ENCODE assay signal across 15 cellular contexts in genomic region chr20:32191873-32192272, GRCh38. TPM values are rescaled to one million over a fixed set of nuclear protein-coding genes. Genes with fewer than 3 reads are reported as not detected.
A peak's percentile ranks its signal among the peaks of the same experiment; 100 is the strongest.
DNase-seq lines count a peak whose midpoint lies in the region; ATAC-seq and TF ChIP-seq lines count a peak whose summit lies in the region.
"Had no signal": no experiment of that assay in that cellular context is flagged by ENCODE, and none has a peak within 500 bp of the region (broad histone marks: within the 10 kb centered on the region; RNA-seq: fewer than 3 reads in every experiment).

No MANE protein-coding gene starts in this region.

- no peaks in the 10 kb centered on the region for H4K20me1 ChIP-seq in GM23248 (ENCODE audit: insufficient read depth)

- H3K9me3 ChIP-seq in CD4-positive, alpha-beta T cell (ENCODE audit: control insufficient read depth, low read length) = no peaks in the 10 kb centered on the region
- no peaks in the 10 kb centered on the region for H3K9me3 ChIP-seq in GM23248 (ENCODE audit: low read depth)
- H3K9me3 ChIP-seq: BLaER1 had no signal

- no peaks in the 10 kb centered on the region for H3K27me3 Mint-ChIP-seq in CD4-positive, alpha-beta T cell
- H3K27me3 Mint-ChIP-seq in nephron progenitor cell (ENCODE audit: low read depth, poor library complexity) = peaks cover 6% of the 10 kb centered on the region
- H3K27me3 Mint-ChIP-seq: progenitor cell of endocrine pancreas had no signal

- H3K9me3 Mint-ChIP-seq in CD4-positive, alpha-beta T cell = no peaks in the 10 kb centered on the region
- no peaks in the 10 kb centered on the region for H3K9me3 Mint-ChIP-seq in nephron progenitor cell
- H3K9me3 Mint-ChIP-seq: IgD-negative memory B cell had no signal

- no peak overlapping the region for H3K27ac ChIP-seq in CD4-positive, alpha-beta T cell (ENCODE audit: low read depth, low read length)
- H3K27ac ChIP-seq in GM23248 = peak overlapping the region; percentile 40
- H3K27ac ChIP-seq: BLaER1 had no signal

- H3K4me3 Mint-ChIP-seq in CD4-positive, alpha-beta T cell = peak overlapping the region; percentile 71
- H3K4me3 Mint-ChIP-seq in nephron progenitor cell = no peak overlapping the region

- no peak overlapping the region for H2AFZ ChIP-seq in GM23248

- peaks cover 31% of the 10 kb centered on the region for H3K36me3 Mint-ChIP-seq in CD4-positive, alpha-beta T cell (ENCODE audit: low read depth)
- H3K36me3 Mint-ChIP-seq in nephron progenitor cell (ENCODE audit: low read depth) = peaks cover 46% of the 10 kb centered on the region

- H3K4me3 ChIP-seq in GM23248 (no peak overlapping the region), choroid plexus epithelial cell (ENCODE audit: low read depth, low read length) (no peak overlapping the region)
- H3K4me3 ChIP-seq: BLaER1 had no signal

- H3K36me3 ChIP-seq in GM23248 (ENCODE audit: low read depth) = no peaks in the 10 kb centered on the region; the same call in 1 of the 2 replicates

- CTCF ChIA-PET in CD4-positive, alpha-beta T cell (lab: Charles Lee) = no interaction called here

- peaks cover 27% of the 10 kb centered on the region for H3F3A ChIP-seq in GM23248 (ENCODE audit: insufficient read depth)

- no peak overlapping the region for H3K4me2 ChIP-seq in GM23248 (ENCODE audit: unreplicated experiment)

- ATAC-seq in CD4-positive, alpha-beta T cell (ENCODE audit: poor library complexity) = no peak
- ATAC-seq in HG03442 (IDR thresholded peaks at IDR 0.05; ENCODE audit: unreplicated experiment) (no peak), GM19463 (IDR thresholded peaks at IDR 0.05; ENCODE audit: unreplicated experiment) (no peak), GM19397 (IDR thresholded peaks at IDR 0.05; ENCODE audit: unreplicated experiment) (no peak)

- POLR2A ChIA-PET in CD4-positive, alpha-beta T cell (lab: Charles Lee) = no interaction called here

- H3K9ac ChIP-seq in GM23248 = no peak overlapping the region
- H3K9ac ChIP-seq: BLaER1 had no signal

- H3K79me2 ChIP-seq in GM23248 (ENCODE audit: insufficient read depth) = no peaks in the 10 kb centered on the region

- H3K27ac Mint-ChIP-seq in CD4-positive, alpha-beta T cell = peak overlapping the region; percentile 85
- peak overlapping the region; percentile 72 for H3K27ac Mint-ChIP-seq in nephron progenitor cell
- H3K27ac Mint-ChIP-seq: IgD-negative memory B cell had no signal

- no peaks in the 10 kb centered on the region for H3K9me2 ChIP-seq in GM23248 (ENCODE audit: insufficient read depth)

- H3K27me3 ChIP-seq in CD4-positive, alpha-beta T cell (ENCODE audit: control insufficient read depth, insufficient read depth, low read length) = no peaks in the 10 kb centered on the region
- no peaks in the 10 kb centered on the region for H3K27me3 ChIP-seq in GM23248 (replicated peaks; ENCODE audit: insufficient read depth)

- intact Hi-C loops in CD4-positive, alpha-beta T cell (cut with DNase I, micrococcal nuclease) = no loop called here

- in situ Hi-C loops in GM23248 (cut with MboI) = no loop called here

- peaks cover 5% of the 10 kb centered on the region for H3K4me1 ChIP-seq in GM23248 (ENCODE audit: insufficient read depth)

- no peak for TF ChIP-seq CTCF in CD4-positive, alpha-beta T cell (IDR thresholded peaks at IDR 0.05)
- TF ChIP-seq CTCF in choroid plexus epithelial cell (conservative IDR thresholded peaks at IDR 0.05; ENCODE audit: low read depth, low read length) = no peak
- no peak for TF ChIP-seq CTCF in nephron progenitor cell (IDR thresholded peaks at IDR 0.05)

- DNase-seq in CD4-positive, alpha-beta T cell = no peak
- DNase-seq in GM23248 (peak; percentile 60), choroid plexus epithelial cell (ENCODE audit: low read depth) (peak; percentile 28), nephron progenitor cell (no peak)
- DNase-seq: amniotic stem cell, cortex of kidney, NCI-H2171 treated with DMSO at 0.1 percent for 48 hours, SIG-M5, trophoblast cell had no signal

- H3K4me1 Mint-ChIP-seq in CD4-positive, alpha-beta T cell (ENCODE audit: low read depth) = peaks cover 33% of the 10 kb centered on the region
- peaks cover 61% of the 10 kb centered on the region for H3K4me1 Mint-ChIP-seq in nephron progenitor cell

RNA-seq across cellular contexts. Expression of gene PLAGL2, which starts 15.7 kb away (rescaled TPM):
- total RNA-seq in CD4-positive, alpha-beta T cell = 10 to 100 TPM; 15.6 to 16.9 TPM
- total RNA-seq in GM23248 (2014; rRNA removed; shearing (Covaris generic)) = 2.1 and 4.2 TPM in 2 replicates
- polyA plus RNA-seq in GM23248 (2016; fragmentation: Nextera tagmentation; extraction: Ambion mirVana) = 3.7 and 4.1 TPM in 2 replicates

RNA-seq across cellular contexts. Expression of gene POFUT1, which starts 15.8 kb away (rescaled TPM):
- 1 to 10 TPM; 7.5 to 8.8 TPM for total RNA-seq in CD4-positive, alpha-beta T cell
- 54.1 and 78.4 TPM in 2 replicates for total RNA-seq in GM23248 (2014; rRNA removed; shearing (Covaris generic))
- polyA plus RNA-seq in GM23248 (2016; fragmentation: Nextera tagmentation; extraction: Ambion mirVana) = 32.5 and 35.4 TPM in 2 replicates

Comparison
In these comparisons a context has a peak if more than half of its experiments do, and no peak if none do; other contexts are left out.
1. DNase-seq: peak in GM23248 (single experiment) and choroid plexus epithelial cell (single experiment); none in CD4-positive, alpha-beta T cell (0 of 10) and nephron progenitor cell (single experiment).